ENCODE assay signal across 1 cellular context in the genomic region with DNA sequence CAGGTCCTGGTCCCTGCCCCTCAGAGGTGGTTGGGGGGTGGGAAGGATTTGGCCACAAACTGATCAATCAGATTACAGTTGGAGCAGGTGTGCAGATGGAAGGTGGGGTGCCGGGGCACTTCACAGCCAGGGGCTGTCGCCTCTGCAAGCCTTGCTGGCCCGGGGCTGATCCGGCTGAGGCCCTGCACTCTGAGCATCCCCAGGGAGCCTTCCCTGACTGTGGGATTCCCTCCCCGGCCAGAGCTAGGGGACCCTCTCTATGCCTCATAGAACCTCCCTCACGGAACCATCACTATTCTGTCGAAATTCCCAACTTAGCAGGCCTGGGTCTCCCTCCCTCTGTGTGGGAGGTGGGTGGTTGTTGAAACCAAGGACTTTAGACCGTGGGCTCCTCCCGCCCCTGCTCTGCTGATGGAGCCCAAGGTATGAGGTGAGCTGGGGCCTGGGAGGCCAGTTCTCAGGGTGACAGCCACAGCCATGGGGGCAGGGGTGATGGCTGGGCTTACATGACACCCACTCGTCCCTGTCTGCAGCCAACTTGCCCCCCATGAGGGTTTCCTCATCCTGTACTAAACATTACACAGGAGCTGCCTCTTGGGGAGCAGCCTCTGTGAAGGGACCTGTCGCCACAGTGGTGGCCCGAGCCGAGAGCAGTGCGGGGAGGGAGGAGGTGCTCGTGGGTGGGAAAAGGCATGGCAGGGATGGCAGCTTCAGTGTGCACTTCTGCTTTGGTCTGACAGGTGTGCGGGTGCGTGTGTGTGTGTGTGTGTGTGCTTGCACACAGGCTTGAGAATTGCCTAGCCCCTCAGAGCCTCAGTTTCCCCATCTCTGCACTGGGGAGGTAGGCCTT.
TF ChIP-seq lines count a peak whose summit lies in the region.

No MANE protein-coding gene starts in this region.

TF ChIP-seq in HepG2, 621 proteins besides CTCF, POLR2A, EP300 and RAD21 (continued from another document and continues in another):
- no peak for TF ChIP-seq NFAT5 (CRISPR knock-in tag; IDR thresholded peaks at IDR 0.05)
- no peak for TF ChIP-seq ZBTB1 (CRISPR knock-in tag; IDR thresholded peaks at IDR 0.05; ENCODE audit: borderline replicate concordance)
- no peak; the same call in 1 of the 2 replicates for TF ChIP-seq FOXC1 (CRISPR knock-in tag; IDR thresholded peaks at IDR 0.05; ENCODE audit: borderline replicate concordance)
- no peak for TF ChIP-seq NFKBIZ (CRISPR knock-in tag; IDR thresholded peaks at IDR 0.05)
- no peak for TF ChIP-seq TCF7L2 (IDR thresholded peaks at IDR 0.05; ENCODE audit: low read depth, low read length)
- TF ChIP-seq AFF4 (CRISPR knock-in tag; IDR thresholded peaks at IDR 0.05), result no peak
- TF ChIP-seq ZNF513 (CRISPR knock-in tag; conservative IDR thresholded peaks at IDR 0.05), result no peak
- TF ChIP-seq ZSCAN12 (CRISPR knock-in tag; IDR thresholded peaks at IDR 0.05), result no peak
- TF ChIP-seq ZNF660 (CRISPR knock-in tag; IDR thresholded peaks at IDR 0.05; ENCODE audit: borderline replicate concordance, low read depth), result no peak
- TF ChIP-seq NCOA5 (CRISPR knock-in tag; IDR thresholded peaks at IDR 0.05), result no peak
- TF ChIP-seq, protein P1, sequence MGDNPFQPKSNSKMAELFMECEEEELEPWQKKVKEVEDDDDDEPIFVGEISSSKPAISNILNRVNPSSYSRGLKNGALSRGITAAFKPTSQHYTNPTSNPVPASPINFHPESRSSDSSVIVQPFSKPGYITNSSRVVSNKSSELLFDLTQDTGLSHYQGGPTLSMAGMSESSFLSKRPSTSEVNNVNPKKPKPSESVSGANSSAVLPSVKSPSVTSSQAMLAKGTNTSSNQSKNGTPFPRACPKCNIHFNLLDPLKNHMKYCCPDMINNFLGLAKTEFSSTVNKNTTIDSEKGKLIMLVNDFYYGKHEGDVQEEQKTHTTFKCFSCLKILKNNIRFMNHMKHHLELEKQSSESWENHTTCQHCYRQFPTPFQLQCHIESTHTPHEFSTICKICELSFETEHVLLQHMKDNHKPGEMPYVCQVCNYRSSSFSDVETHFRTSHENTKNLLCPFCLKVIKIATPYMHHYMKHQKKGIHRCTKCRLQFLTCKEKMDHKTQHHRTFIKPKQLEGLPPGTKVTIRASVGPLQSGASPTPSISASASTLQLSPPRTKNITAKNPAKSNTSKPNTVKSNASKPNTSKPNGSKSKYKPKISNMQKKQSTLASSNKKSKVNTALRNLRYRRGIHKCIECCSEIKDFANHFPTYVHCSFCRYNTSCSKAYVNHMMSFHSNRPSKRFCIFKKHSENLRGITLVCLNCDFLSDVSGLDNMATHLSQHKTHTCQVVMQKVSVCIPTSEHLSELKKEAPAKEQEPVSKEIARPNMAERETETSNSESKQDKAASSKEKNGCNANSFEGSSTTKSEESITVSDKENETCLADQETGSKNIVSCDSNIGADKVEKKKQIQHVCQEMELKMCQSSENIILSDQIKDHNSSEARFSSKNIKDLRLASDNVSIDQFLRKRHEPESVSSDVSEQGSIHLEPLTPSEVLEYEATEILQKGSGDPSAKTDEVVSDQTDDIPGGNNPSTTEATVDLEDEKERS (CRISPR knock-in tag; IDR thresholded peaks at IDR 0.05), result 0 out of 2 replicates have a peak, but pooled peaks have one; percentile 52
- TF ChIP-seq TSC22D2 (CRISPR knock-in tag; IDR thresholded peaks at IDR 0.05; ENCODE audit: borderline replicate concordance), result no peak
- no peak for TF ChIP-seq ZNF773 (CRISPR knock-in tag; IDR thresholded peaks at IDR 0.05; ENCODE audit: borderline replicate concordance)
- no peak for TF ChIP-seq ZNF343 (CRISPR knock-in tag; IDR thresholded peaks at IDR 0.05)
- 0 out of 2 replicates have a peak, but pooled peaks have one; percentile 46 for TF ChIP-seq KDM4B (CRISPR knock-in tag; IDR thresholded peaks at IDR 0.05)
- no peak for TF ChIP-seq ZNF780A (CRISPR knock-in tag; IDR thresholded peaks at IDR 0.05)
- TF ChIP-seq, protein P2, sequence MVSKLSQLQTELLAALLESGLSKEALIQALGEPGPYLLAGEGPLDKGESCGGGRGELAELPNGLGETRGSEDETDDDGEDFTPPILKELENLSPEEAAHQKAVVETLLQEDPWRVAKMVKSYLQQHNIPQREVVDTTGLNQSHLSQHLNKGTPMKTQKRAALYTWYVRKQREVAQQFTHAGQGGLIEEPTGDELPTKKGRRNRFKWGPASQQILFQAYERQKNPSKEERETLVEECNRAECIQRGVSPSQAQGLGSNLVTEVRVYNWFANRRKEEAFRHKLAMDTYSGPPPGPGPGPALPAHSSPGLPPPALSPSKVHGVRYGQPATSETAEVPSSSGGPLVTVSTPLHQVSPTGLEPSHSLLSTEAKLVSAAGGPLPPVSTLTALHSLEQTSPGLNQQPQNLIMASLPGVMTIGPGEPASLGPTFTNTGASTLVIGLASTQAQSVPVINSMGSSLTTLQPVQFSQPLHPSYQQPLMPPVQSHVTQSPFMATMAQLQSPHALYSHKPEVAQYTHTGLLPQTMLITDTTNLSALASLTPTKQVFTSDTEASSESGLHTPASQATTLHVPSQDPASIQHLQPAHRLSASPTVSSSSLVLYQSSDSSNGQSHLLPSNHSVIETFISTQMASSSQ (IDR thresholded peaks at IDR 0.05; ENCODE audit: low read depth), result no peak
- TF ChIP-seq, protein P2 (CRISPR knock-in tag; IDR thresholded peaks at IDR 0.05; ENCODE audit: borderline replicate concordance), result no peak
- TF ChIP-seq ZNF205 (CRISPR knock-in tag; IDR thresholded peaks at IDR 0.05), result no peak
- TF ChIP-seq FUBP1 (CRISPR knock-in tag; IDR thresholded peaks at IDR 0.05; ENCODE audit: borderline replicate concordance), result no peak
- TF ChIP-seq TP53 (CRISPR knock-in tag; conservative IDR thresholded peaks at IDR 0.05), result no peak
- no peak for TF ChIP-seq HNRNPUL1 (IDR thresholded peaks at IDR 0.05; ENCODE audit: low read depth, low read length)
- no peak for TF ChIP-seq FIP1L1 (IDR thresholded peaks at IDR 0.05; ENCODE audit: borderline replicate concordance, insufficient read depth, low read depth, low read length)
- TF ChIP-seq POLR2AphosphoS2 (IDR thresholded peaks at IDR 0.05; ENCODE audit: low read depth, low read length), result no peak
- no peak for TF ChIP-seq ZNF546 (CRISPR knock-in tag; conservative IDR thresholded peaks at IDR 0.05)
- TF ChIP-seq MTF1 (CRISPR knock-in tag; IDR thresholded peaks at IDR 0.05), result no peak
- TF ChIP-seq, protein P3, sequence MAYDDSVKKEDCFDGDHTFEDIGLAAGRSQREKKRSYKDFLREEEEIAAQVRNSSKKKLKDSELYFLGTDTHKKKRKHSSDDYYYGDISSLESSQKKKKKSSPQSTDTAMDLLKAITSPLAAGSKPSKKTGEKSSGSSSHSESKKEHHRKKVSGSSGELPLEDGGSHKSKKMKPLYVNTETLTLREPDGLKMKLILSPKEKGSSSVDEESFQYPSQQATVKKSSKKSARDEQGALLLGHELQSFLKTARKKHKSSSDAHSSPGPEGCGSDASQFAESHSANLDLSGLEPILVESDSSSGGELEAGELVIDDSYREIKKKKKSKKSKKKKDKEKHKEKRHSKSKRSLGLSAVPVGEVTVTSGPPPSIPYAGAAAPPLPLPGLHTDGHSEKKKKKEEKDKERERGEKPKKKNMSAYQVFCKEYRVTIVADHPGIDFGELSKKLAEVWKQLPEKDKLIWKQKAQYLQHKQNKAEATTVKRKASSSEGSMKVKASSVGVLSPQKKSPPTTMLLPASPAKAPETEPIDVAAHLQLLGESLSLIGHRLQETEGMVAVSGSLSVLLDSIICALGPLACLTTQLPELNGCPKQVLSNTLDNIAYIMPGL (CRISPR knock-in tag; IDR thresholded peaks at IDR 0.05; ENCODE audit: borderline replicate concordance in 1 of 2, low read depth in 1 of 2), result no peak
- TF ChIP-seq CENPX (CRISPR knock-in tag; IDR thresholded peaks at IDR 0.05), result no peak
